ENCODE assay signal across 20 cellular contexts in genomic region chr5:16777432-16777831, GRCh38.
"Had no signal": no experiment of that assay in that cellular context is flagged by ENCODE, and none has a peak within 500 bp of the region (broad histone marks: within the 10 kb centered on the region; RNA-seq: fewer than 3 reads in every experiment).

No MANE protein-coding gene starts in this region.

- H3K27ac ChIP-seq: sigmoid colon had no signal

- H3K4me3 Mint-ChIP-seq: activated CD4-positive, alpha-beta memory T cell treated with anti-CD3 and anti-CD28 coated beads, Interleukin-2, amount 10 ng/mL, durations not matched to agents 7 days and 5 days; activated CD4-positive, alpha-beta T cell treated with anti-CD3 and anti-CD28 coated beads, Interleukin-2, amount 10 ng/mL, durations not matched to agents 24 days and 14 days; activated CD8-positive, alpha-beta memory T cell treated with anti-CD3 and anti-CD28 coated beads, Interleukin-2, amount 10 ng/mL, durations not matched to agents 7 days and 5 days; activated naive CD8-positive, alpha-beta T cell; activated T-helper 17 cell treated with anti-CD3 and anti-CD28 coated beads, Interleukin-2, amount 50 U/mL, for 72 hours; naive B cell; neural crest cell; T-helper 1 cell treated with Interleukin-12 subunit alpha and Interleukin-12 subunit beta and Interleukin-4 antibody, amounts not matched to agents 30 μg/mL and 1 μg/mL, for 36 hours had no signal

- H3K27ac Mint-ChIP-seq: activated CD4-positive, alpha-beta memory T cell treated with anti-CD3 and anti-CD28 coated beads, Interleukin-2, amount 10 ng/mL, durations not matched to agents 7 days and 5 days; activated CD4-positive, alpha-beta T cell treated with anti-CD3 and anti-CD28 coated beads, Interleukin-2, amount 10 ng/mL, durations not matched to agents 24 days and 14 days; activated CD8-positive, alpha-beta memory T cell treated with anti-CD3 and anti-CD28 coated beads, Interleukin-2, amount 10 ng/mL, durations not matched to agents 7 days and 5 days; activated naive CD8-positive, alpha-beta T cell; activated T-helper 17 cell treated with anti-CD3 and anti-CD28 coated beads, Interleukin-2, amount 50 U/mL, for 72 hours; naive B cell; T-helper 1 cell treated with Interleukin-12 subunit alpha and Interleukin-12 subunit beta and Interleukin-4 antibody, amounts not matched to agents 30 μg/mL and 1 μg/mL, for 36 hours had no signal

- H3K9me3 Mint-ChIP-seq: activated CD4-positive, alpha-beta memory T cell treated with anti-CD3 and anti-CD28 coated beads, Interleukin-2, amount 10 ng/mL, durations not matched to agents 7 days and 5 days; activated CD4-positive, alpha-beta T cell treated with anti-CD3 and anti-CD28 coated beads, Interleukin-2, amount 10 ng/mL, durations not matched to agents 24 days and 14 days; activated T-helper 17 cell treated with anti-CD3 and anti-CD28 coated beads, Interleukin-2, amount 50 U/mL, for 72 hours; neural crest cell; T-helper 1 cell treated with Interleukin-12 subunit alpha and Interleukin-12 subunit beta and Interleukin-4 antibody, amounts not matched to agents 30 μg/mL and 1 μg/mL, for 36 hours had no signal

- H3K36me3 ChIP-seq: sigmoid colon had no signal

- ATAC-seq: activated CD8-positive, alpha-beta memory T cell treated with anti-CD3 and anti-CD28 coated beads, Interleukin-2, amount 10 ng/mL, durations not matched to agents 7 days and 5 days; activated T-helper 17 cell treated with anti-CD3 and anti-CD28 coated beads, Interleukin-2, amount 50 U/mL, for 72 hours; lower lobe of right lung had no signal

- H3K4me3 ChIP-seq: lower lobe of right lung, sigmoid colon, smooth muscle cell, upper lobe of left lung had no signal

- DNase-seq: activated CD4-positive, alpha-beta memory T cell treated with anti-CD3 and anti-CD28 coated beads, Interleukin-2, amount 10 ng/mL, durations not matched to agents 7 days and 5 days; activated CD4-positive, alpha-beta T cell treated with anti-CD3 and anti-CD28 coated beads, Interleukin-2, amount 10 ng/mL, durations not matched to agents 24 days and 14 days; activated CD8-positive, alpha-beta memory T cell treated with anti-CD3 and anti-CD28 coated beads, Interleukin-2, amount 10 ng/mL, durations not matched to agents 7 days and 5 days; amniotic stem cell; cerebellar nuclear complex; cortex of kidney; erythroblast; kidney; lower lobe of right lung; naive B cell; occipital lobe; sigmoid colon; stimulated activated CD4-positive, alpha-beta T cell treated with anti-CD3 and anti-CD28 coated beads, Interleukin-15, amount 100 ng/mL, for 24 hours; stimulated activated naive CD4-positive, alpha-beta T cell treated with Interleukin-2 at 50 U/mL for 16 hours; upper lobe of left lung had no signal

- H3K4me1 Mint-ChIP-seq: activated CD4-positive, alpha-beta memory T cell treated with anti-CD3 and anti-CD28 coated beads, Interleukin-2, amount 10 ng/mL, durations not matched to agents 7 days and 5 days; activated CD4-positive, alpha-beta T cell treated with anti-CD3 and anti-CD28 coated beads, Interleukin-2, amount 10 ng/mL, durations not matched to agents 24 days and 14 days; activated CD8-positive, alpha-beta memory T cell treated with anti-CD3 and anti-CD28 coated beads, Interleukin-2, amount 10 ng/mL, durations not matched to agents 7 days and 5 days; activated T-helper 17 cell treated with anti-CD3 and anti-CD28 coated beads, Interleukin-2, amount 50 U/mL, for 72 hours; naive B cell had no signal

- H3K9me3 ChIP-seq: lower lobe of right lung, sigmoid colon, upper lobe of left lung had no signal

- H3K27me3 Mint-ChIP-seq: activated CD4-positive, alpha-beta memory T cell treated with anti-CD3 and anti-CD28 coated beads, Interleukin-2, amount 10 ng/mL, durations not matched to agents 7 days and 5 days; activated CD4-positive, alpha-beta T cell treated with anti-CD3 and anti-CD28 coated beads, Interleukin-2, amount 10 ng/mL, durations not matched to agents 24 days and 14 days; naive B cell had no signal

- H3K36me3 Mint-ChIP-seq: activated CD8-positive, alpha-beta memory T cell treated with anti-CD3 and anti-CD28 coated beads, Interleukin-2, amount 10 ng/mL, durations not matched to agents 7 days and 5 days; activated naive CD8-positive, alpha-beta T cell; naive B cell had no signal
